ENCODE assay signal across 18 cellular contexts in the genomic region with DNA sequence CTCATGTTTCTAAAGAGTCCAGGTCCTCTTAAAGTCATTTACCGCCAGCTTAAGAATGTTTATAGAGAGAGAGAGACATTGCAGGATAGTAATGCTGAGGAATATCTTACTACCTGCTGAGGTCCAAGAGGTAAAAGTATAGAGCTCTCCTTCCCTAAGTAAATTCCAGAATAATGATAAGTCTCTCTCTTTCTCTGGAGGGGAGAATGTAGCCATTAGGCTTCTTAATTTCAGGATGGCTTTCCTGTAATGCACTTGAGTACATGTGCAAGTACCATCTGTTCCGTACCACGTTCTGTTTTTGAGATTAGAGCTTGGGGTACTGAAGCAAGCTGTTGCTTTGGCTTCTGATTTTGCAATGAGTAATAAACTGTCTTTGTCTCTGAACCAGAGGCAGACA.
DNase-seq lines count a peak whose midpoint lies in the region; ATAC-seq and TF ChIP-seq lines count a peak whose summit lies in the region.
"Had no signal": no experiment of that assay in that cellular context is flagged by ENCODE, and none has a peak within 500 bp of the region (broad histone marks: within the 10 kb centered on the region; RNA-seq: fewer than 3 reads in every experiment).

No MANE protein-coding gene starts in this region.

- H3K9me3 Mint-ChIP-seq in glutamatergic neuron (ENCODE audit: unreplicated experiment) = peaks cover 2% of the 10 kb centered on the region
- H3K9me3 Mint-ChIP-seq in CD4-positive, alpha-beta T cell = peaks cover 10% of the 10 kb centered on the region

- POLR2A ChIA-PET in CD4-positive, alpha-beta T cell (lab: Charles Lee) = no interaction called here

- peak; percentile 25 for DNase-seq in Ammon's horn (ENCODE audit: low spot score)
- DNase-seq in NCI-H2171 (lab: John Stamatoyannopoulos, UW) = peak; percentile 68
- peak; percentile 91 for DNase-seq in NCI-H82 (lab: John Stamatoyannopoulos, UW)
- no peak for DNase-seq in glutamatergic neuron
- no peak for DNase-seq in cardiac septum (ENCODE audit: low spot score)
- DNase-seq in CD4-positive, alpha-beta T cell = no peak
- DNase-seq: AML-193, Kasumi-1, NCI-H187 treated with DMSO at 0.1 percent for 48 hours, NCI-H2107, NCI-H345, SIG-M5, T-helper 1 cell had no signal

- no peak for ATAC-seq in GM18907 (IDR thresholded peaks at IDR 0.05; ENCODE audit: unreplicated experiment)
- no peak for ATAC-seq in GM21717 (IDR thresholded peaks at IDR 0.05; ENCODE audit: unreplicated experiment)
- ATAC-seq in CD4-positive, alpha-beta T cell (ENCODE audit: poor library complexity) = no peak
- ATAC-seq: Panc1, SK-N-SH treated with all-trans-retinoic acid at 6 μM for 48 hours had no signal

- H3K27ac ChIP-seq in CD4-positive, alpha-beta T cell (ENCODE audit: low read depth, low read length) = no peak overlapping the region
- H3K27ac ChIP-seq: C4-2B had no signal

- no peaks in the 10 kb centered on the region for H3K9me3 ChIP-seq in CD4-positive, alpha-beta T cell (ENCODE audit: control insufficient read depth, low read length)

- H3K4me1 Mint-ChIP-seq in glutamatergic neuron (ENCODE audit: low read depth, unreplicated experiment) = peaks cover 13% of the 10 kb centered on the region
- H3K4me1 Mint-ChIP-seq in CD4-positive, alpha-beta T cell (ENCODE audit: low read depth) = no peaks in the 10 kb centered on the region

- no peak for TF ChIP-seq CTCF in glutamatergic neuron (IDR thresholded peaks at IDR 0.05; ENCODE audit: partially characterized antibody, unreplicated experiment)
- TF ChIP-seq CTCF in CD4-positive, alpha-beta T cell (IDR thresholded peaks at IDR 0.05) = no peak

- CTCF ChIA-PET in CD4-positive, alpha-beta T cell (lab: Charles Lee) = no interaction called here

- H3K27me3 Mint-ChIP-seq in glutamatergic neuron (ENCODE audit: unreplicated experiment) = no peaks in the 10 kb centered on the region
- no peaks in the 10 kb centered on the region for H3K27me3 Mint-ChIP-seq in CD4-positive, alpha-beta T cell

- no peaks in the 10 kb centered on the region for H3K27me3 ChIP-seq in CD4-positive, alpha-beta T cell (ENCODE audit: control insufficient read depth, insufficient read depth, low read length)

- no peak overlapping the region for H3K4me3 Mint-ChIP-seq in glutamatergic neuron (ENCODE audit: unreplicated experiment)
- no peak overlapping the region for H3K4me3 Mint-ChIP-seq in CD4-positive, alpha-beta T cell

- H3K27ac Mint-ChIP-seq in glutamatergic neuron (ENCODE audit: unreplicated experiment) = peak overlapping the region; percentile 49
- H3K27ac Mint-ChIP-seq in CD4-positive, alpha-beta T cell = no peak overlapping the region

- no peaks in the 10 kb centered on the region for H3K36me3 Mint-ChIP-seq in glutamatergic neuron (ENCODE audit: unreplicated experiment)
- no peaks in the 10 kb centered on the region for H3K36me3 Mint-ChIP-seq in CD4-positive, alpha-beta T cell (ENCODE audit: low read depth)

- intact Hi-C loops in cardiac septum (cut with DNase I) = no loop called here
- intact Hi-C loops in CD4-positive, alpha-beta T cell (cut with DNase I, micrococcal nuclease) = no loop called here

Comparison
In these comparisons a context has a peak if more than half of its experiments do, and no peak if none do; other contexts are left out.
1. DNase-seq: peak in Ammon's horn (single experiment), NCI-H2171 (single experiment) and NCI-H82 (single experiment); none in glutamatergic neuron (single experiment), cardiac septum (single experiment) and CD4-positive, alpha-beta T cell (0 of 10).